ENCODE assay signal across 9 cellular contexts in the genomic region with DNA sequence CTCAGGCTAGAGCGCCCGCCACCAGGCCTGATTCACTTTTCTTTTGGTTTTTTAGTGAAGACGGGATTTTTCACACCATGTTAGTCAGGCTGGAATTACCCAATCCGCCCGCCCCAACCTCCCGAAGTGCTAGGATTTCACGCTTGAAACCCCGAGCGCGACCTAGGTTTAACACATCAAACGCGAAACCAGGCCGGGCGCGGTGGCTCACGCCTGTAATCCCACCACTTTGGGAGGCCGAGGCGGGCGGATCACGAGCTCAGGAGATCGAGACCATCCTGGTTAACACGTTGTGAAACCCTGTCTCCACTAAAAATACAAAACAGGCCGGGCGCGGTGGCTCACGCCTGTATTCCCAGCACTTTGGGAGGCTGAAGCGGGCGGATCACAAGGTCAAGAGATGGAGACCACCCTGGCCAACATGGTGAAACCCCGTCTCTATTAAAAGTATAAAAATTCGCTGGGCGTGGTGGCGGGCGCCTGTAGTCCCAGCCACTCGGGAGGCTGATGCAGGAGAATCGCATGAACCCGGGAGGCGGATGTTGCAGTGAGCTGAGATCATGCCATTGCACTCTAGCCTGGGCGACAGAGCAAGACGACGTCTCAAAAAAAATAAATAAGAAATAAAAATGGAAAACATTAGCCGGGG. TPM values are rescaled to one million over a fixed set of nuclear protein-coding genes. Genes with fewer than 3 reads are reported as not detected.
DNase-seq lines count a peak whose midpoint lies in the region; ATAC-seq and TF ChIP-seq lines count a peak whose summit lies in the region.
"Not testable (repeated sequence)": the region's sequence is repeated elsewhere in the genome, so short reads cannot be mapped to it uniquely, and the experiment has no call there.
"Had no signal": no experiment of that assay in that cellular context is flagged by ENCODE, and none has a peak within 500 bp of the region (broad histone marks: within the 10 kb centered on the region; RNA-seq: fewer than 3 reads in every experiment).

No MANE protein-coding gene starts in this region.

- peak overlapping the region; percentile 81 for H3K4me3 ChIP-seq in neuron (ENCODE audit: low read length)

- ATAC-seq in HG02798 (IDR thresholded peaks at IDR 0.05; ENCODE audit: poor library complexity, unreplicated experiment), result peak; percentile 12
- ATAC-seq in activated B cell treated with CpG ODN at 0.5 μM for 24 hours (ENCODE audit: low read depth), result peak; percentile 14

- CTCF ChIA-PET in activated B cell treated with CpG ODN at 0.5 μM for 24 hours (lab: Charles Lee), result interaction anchor here (0.6 to 2.9 kb wide), 6 partner anchors 9 to 345 kb away, joined by 3 to 28 read pairs (median 3); partner anchors contain the start of genes C11orf98, CSKMT, STX5 and TMEM179B

- not testable (repeated sequence) for H3K27me3 ChIP-seq in neuron (ENCODE audit: insufficient read depth, low read length)

- peaks cover 12% of the 10 kb centered on the region for H3K36me3 ChIP-seq in neuron (ENCODE audit: insufficient read depth, low read length)

- intact Hi-C loops in activated B cell treated with CpG ODN at 0.5 μM for 24 hours (cut with micrococcal nuclease) (loop anchor here (1.0 to 5.0 kb wide), 7 partner anchors 40 to 284 kb away; partner anchors contain the start of genes EML3, LBHD1, ROM1 and TAF6L), cardiac septum (cut with DNase I) (loop anchor here (2.0 kb wide), 1 partner anchor 40 kb away; the partner anchor contains the start of gene SLC3A2)

- peak overlapping the region; percentile 32 for H2AFZ ChIP-seq in neuron (ENCODE audit: low read depth, low read length)

- H3K27me3 Mint-ChIP-seq in activated B cell treated with CpG ODN at 0.5 μM for 24 hours, result not testable (repeated sequence)

- TF ChIP-seq CTCF in activated B cell treated with CpG ODN at 0.5 μM for 24 hours (IDR thresholded peaks at IDR 0.05), result not testable (repeated sequence)

- peak overlapping the region; percentile 97 for H3K27ac ChIP-seq in angular gyrus (ENCODE audit: low read depth, low read length)

- not testable (repeated sequence) for H3K4me3 Mint-ChIP-seq in activated B cell treated with CpG ODN at 0.5 μM for 24 hours

- DNase-seq in COLO668 (lab: John Stamatoyannopoulos, UW; ENCODE audit: unreplicated experiment) (peak; percentile 67), NCI-H446 treated with DMSO at 0.1 percent for 48 hours (lab: John Stamatoyannopoulos, UW) (peak; percentile 99), activated B cell treated with CpG ODN at 0.5 μM for 24 hours (peak; percentile 67), cardiac septum (ENCODE audit: low spot score) (peak; percentile 79)
- peak; percentile 45 to 46 for DNase-seq in stimulated activated CD8-positive, alpha-beta memory T cell treated with anti-CD3 and anti-CD28 coated beads, Interleukin-7, amount 100 ng/mL, for 1 hour (ENCODE audit: low read depth in 2 of 2)

- POLR2A ChIA-PET in activated B cell treated with CpG ODN at 0.5 μM for 24 hours (lab: Charles Lee), result interaction anchor here (0.6 to 9.5 kb wide), 76 partner anchors 9 to 1938 kb away, joined by 3 to 597 read pairs (median 6); partner anchors contain the start of genes B3GAT3, BSCL2, C11orf98 and CSKMT

- H3K9me3 Mint-ChIP-seq in activated B cell treated with CpG ODN at 0.5 μM for 24 hours, result not testable (repeated sequence)

- H3K27ac Mint-ChIP-seq in activated B cell treated with CpG ODN at 0.5 μM for 24 hours, result not testable (repeated sequence)

- H3K9me3 ChIP-seq in neuron (ENCODE audit: low read length), result not testable (repeated sequence)

- peaks cover 30% of the 10 kb centered on the region for H3K4me1 Mint-ChIP-seq in activated B cell treated with CpG ODN at 0.5 μM for 24 hours

- H3K36me3 Mint-ChIP-seq in activated B cell treated with CpG ODN at 0.5 μM for 24 hours (ENCODE audit: low read depth), result peaks cover 25% of the 10 kb centered on the region

- H3K4me1 ChIP-seq in neuron (ENCODE audit: insufficient read depth, low read length), result peaks cover 18% of the 10 kb centered on the region

RNA-seq across cellular contexts. Expression of gene WDR74, which starts 1.4 kb away (rescaled TPM):
- 95.9 and 124 TPM in 2 replicates for total RNA-seq in activated B cell treated with CpG ODN at 0.5 μM for 24 hours
- total RNA-seq in cardiac septum, result 22.8 TPM

RNA-seq across cellular contexts. Expression of gene TEX54, which starts 8.2 kb away (rescaled TPM):
- total RNA-seq in activated B cell treated with CpG ODN at 0.5 μM for 24 hours, result 0.55 TPM in 1 of 2 replicates, not detected in the other
- not detected for total RNA-seq in cardiac septum
- total RNA-seq: dermis microvascular lymphatic vessel endothelial cell had no signal

RNA-seq across cellular contexts. Expression of gene STX5, which starts 9.0 kb away (rescaled TPM):
- 58.4 and 71.5 TPM in 2 replicates for total RNA-seq in activated B cell treated with CpG ODN at 0.5 μM for 24 hours
- total RNA-seq in cardiac septum, result 19.7 TPM

RNA-seq across cellular contexts. Expression of gene NXF1, which starts 35.6 kb away (rescaled TPM):
- total RNA-seq in activated B cell treated with CpG ODN at 0.5 μM for 24 hours, result 89.1 and 91.6 TPM in 2 replicates
- 36.7 TPM for total RNA-seq in cardiac septum

RNA-seq across cellular contexts. Expression of gene SLC3A2, which starts 39.9 kb away (rescaled TPM):
- total RNA-seq in activated B cell treated with CpG ODN at 0.5 μM for 24 hours (270 and 274 TPM in 2 replicates), cardiac septum (38.6 TPM)

Comparison
In these comparisons a context has a peak if more than half of its experiments do, and no peak if none do; other contexts are left out.
1. Peak in every context shown above with its lines: DNase-seq, ATAC-seq, H3K4me3 ChIP-seq and H3K27ac ChIP-seq.
2. DNase-seq: peak in every context shown above with its lines; median percentile 99 in NCI-H446 treated with DMSO at 0.1 percent for 48 hours; 79 in cardiac septum; 67 in COLO668; 67 in activated B cell treated with CpG ODN at 0.5 μM for 24 hours; 46 in stimulated activated CD8-positive, alpha-beta memory T cell treated with anti-CD3 and anti-CD28 coated beads, Interleukin-7, amount 100 ng/mL, for 1 hour.